In the genomic region with DNA sequence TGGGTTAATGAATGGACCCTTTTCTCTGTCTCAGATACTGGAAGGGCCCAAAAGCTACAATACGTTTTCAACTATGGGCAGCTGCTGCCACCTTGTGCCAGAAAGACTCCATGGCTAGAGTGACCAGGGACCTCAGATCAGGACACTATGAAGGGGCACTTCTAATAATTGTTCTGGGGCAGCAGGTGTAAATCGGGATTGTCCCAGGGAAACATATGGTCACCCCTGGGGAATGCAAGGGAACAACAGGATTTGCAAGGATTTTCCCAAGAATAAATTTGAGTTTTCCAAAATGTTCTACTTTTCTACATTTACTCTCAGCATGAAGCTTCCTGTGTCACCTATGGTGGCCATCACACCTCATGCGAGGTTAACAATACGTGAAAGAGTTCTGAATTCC, we compare ENCODE assay signal across 9 cellular contexts. TPM values are rescaled to one million over a fixed set of nuclear protein-coding genes. Genes with fewer than 3 reads are reported as not detected.
A peak's percentile ranks its signal among the peaks of the same experiment; 100 is the strongest.
DNase-seq lines count a peak whose midpoint lies in the region; ATAC-seq, FAIRE-seq and TF ChIP-seq lines count a peak whose summit lies in the region.
"Had no signal": no experiment of that assay in that cellular context is flagged by ENCODE, and none has a peak within 500 bp of the region (broad histone marks: within the 10 kb centered on the region; RNA-seq: fewer than 3 reads in every experiment).

No MANE protein-coding gene starts in this region.

- DNase-seq in DMS153 treated with DMSO at 0.1 percent for 48 hours (lab: John Stamatoyannopoulos, UW; ENCODE audit: unreplicated experiment) (peak; percentile 71), NCI-H82 treated with DMSO at 0.1 percent for 48 hours (lab: John Stamatoyannopoulos, UW; ENCODE audit: unreplicated experiment) (peak; percentile 3), H1 (ENCODE audit: low read depth in 1 of 2, low spot score in 2 of 2) (peak in 1 of 2 experiments; percentile 65), mucosa of descending colon (peak in 2 of 3 donors; percentile 74 to 87)
- DNase-seq in activated CD8-positive, alpha-beta memory T cell treated with anti-CD3 and anti-CD28 coated beads for 24 hours = peak; percentile 76
- DNase-seq in stimulated activated naive CD4-positive, alpha-beta T cell treated with Interleukin-2 at 50 U/mL for 16 hours (lab: John Stamatoyannopoulos, UW) = peak; percentile 30

- WGBS in H1 (ENCODE audit: extremely low coverage in 1 of 2, insufficient coverage in 1 of 2, insufficient read length in 1 of 2, insufficient replicate concordance in 2 of 2, low coverage in 1 of 2, low lambda C conversion rate in 2 of 2, missing lambda C conversion rate in 1 of 2), 2 experiments = 48% methylated on average over 4 of the region's 4 CpGs; no CpG with 5 or more reads in 1 of the 2 experiments

- H3K9me3 ChIP-seq in H1 (ENCODE audit: insufficient read depth in 2 of 2, low read depth in 1 of 2, low read length in 1 of 2) (no peaks in the 10 kb centered on the region), mucosa of descending colon (no peaks in the 10 kb centered on the region)
- H3K9me3 ChIP-seq: SJSA1 had no signal

- H3K36me3 ChIP-seq in H1 (ENCODE audit: control insufficient read depth in 2 of 4, insufficient read depth in 4 of 4, low read length in 3 of 4) (no peaks in the 10 kb centered on the region), mucosa of descending colon (ENCODE audit: low read depth) (no peaks in the 10 kb centered on the region)
- H3K36me3 ChIP-seq: SJSA1 had no signal

- no peak overlapping the region for H3K27ac ChIP-seq in H1 (ENCODE audit: low read depth, low read length)
- H3K27ac ChIP-seq: SJSA1 had no signal

- H2BK15ac ChIP-seq in H1 (ENCODE audit: low read length) = no peak overlapping the region

- ATAC-seq in HG03342 (IDR thresholded peaks at IDR 0.05; ENCODE audit: unreplicated experiment) = peak; percentile 62
- ATAC-seq in mucosa of descending colon = peak; percentile 52
- no peak for ATAC-seq in HG03045 (IDR thresholded peaks at IDR 0.05; ENCODE audit: unreplicated experiment)

- peaks cover 4 to 15% (median 8%) of the 10 kb centered on the region in 4 experiments for H3K4me1 ChIP-seq in H1 (replicated peaks in 1 of 4; ENCODE audit: control insufficient read depth in 3 of 4, insufficient read depth in 4 of 4, low read length in 3 of 4)
- H3K4me1 ChIP-seq in mucosa of descending colon (ENCODE audit: low read depth) = peaks cover 8% of the 10 kb centered on the region
- H3K4me1 ChIP-seq: SJSA1 had no signal

- H3K79me2 ChIP-seq in H1 (ENCODE audit: control insufficient read depth in 1 of 2, insufficient read depth in 2 of 2, low read length in 2 of 2) = no peaks in the 10 kb centered on the region

- intact Hi-C loops in mucosa of descending colon (cut with DNase I, micrococcal nuclease) = no loop called here

- no peak overlapping the region for H2AFZ ChIP-seq in H1 (ENCODE audit: low read length)

- H2BK5ac ChIP-seq in H1 (ENCODE audit: low read depth, low read length) = no peak overlapping the region

- H3K27me3 ChIP-seq in H1 (replicated peaks in 1 of 4; ENCODE audit: control insufficient read depth in 3 of 4, extremely low read depth in 1 of 4, insufficient read depth in 3 of 4, low read length in 3 of 4) = no peaks in the 10 kb centered on the region; a peak in 1 of 7 replicates

- no peak overlapping the region for H4K91ac ChIP-seq in H1 (replicated peaks; ENCODE audit: insufficient read length, low read length)

- no peak overlapping the region for H3K14ac ChIP-seq in H1 (ENCODE audit: insufficient read length)

- H3K4me2 ChIP-seq in H1 (ENCODE audit: insufficient read depth in 1 of 2, low read depth in 2 of 2, low read length in 2 of 2) = no peak overlapping the region

- H2BK12ac ChIP-seq in H1 (ENCODE audit: low read depth, low read length) = no peak overlapping the region

- H3K79me1 ChIP-seq in H1 (ENCODE audit: low read depth, low read length) = no peaks in the 10 kb centered on the region

- H3K9ac ChIP-seq in H1 (replicated peaks in 1 of 4; ENCODE audit: extremely low read depth in 1 of 4, low read depth in 3 of 4, low read length in 3 of 4) = no peak overlapping the region

- H3K23me2 ChIP-seq in H1 (ENCODE audit: low read depth, low read length) = no peaks in the 10 kb centered on the region; the same call in 1 of the 2 replicates

- TF ChIP-seq EP300 in H1 (IDR thresholded peaks at IDR 0.05; ENCODE audit: borderline replicate concordance in 1 of 2, low read depth in 2 of 2, low read length in 2 of 2) = no peak

- no peak overlapping the region for H2AK5ac ChIP-seq in H1 (ENCODE audit: low read depth, low read length)

- H2BK20ac ChIP-seq in H1 (ENCODE audit: low read length) = no peak overlapping the region

- no peak overlapping the region for H4K8ac ChIP-seq in H1 (ENCODE audit: extremely low read depth, insufficient read depth, low read length)

- H3K56ac ChIP-seq in H1 (replicated peaks; ENCODE audit: insufficient read length, low read depth, low read length) = no peak overlapping the region

- FAIRE-seq in H1 (lab: Jason Lieb, UNC) = no peak

- TF ChIP-seq CTCF in H1 (IDR thresholded peaks at IDR 0.05; ENCODE audit: control extremely low read depth in 1 of 3, insufficient read depth in 1 of 3, low read depth in 1 of 3, low read length in 3 of 3) (peak; percentile 49 to 86 (median 76)), mucosa of descending colon (IDR thresholded peaks at IDR 0.05) (peak; percentile 58)

- CTCF ChIA-PET in H1 (lab: Charles Lee; ENCODE audit: partially characterized antibody) = interaction anchor here (0.6 to 8.9 kb wide), 64 partner anchors 9 to 957 kb away, joined by 3 to 188 read pairs (median 4); partner anchors contain the start of genes FCAMR, FCMR, IL20 and IL24

- no peak overlapping the region for H3K4ac ChIP-seq in H1 (replicated peaks; ENCODE audit: insufficient read length, low read depth, low read length)

- no peaks in the 10 kb centered on the region for H4K20me1 ChIP-seq in H1 (replicated peaks in 1 of 2; ENCODE audit: control insufficient read depth in 1 of 2, insufficient read depth in 2 of 2, low read length in 2 of 2)

- TF ChIP-seq POLR2A in H1 (IDR thresholded peaks at IDR 0.05; ENCODE audit: control extremely low read depth in 1 of 2, low read depth in 2 of 2, low read length in 2 of 2) = no peak

- H2BK120ac ChIP-seq in H1 (replicated peaks; ENCODE audit: low read depth, low read length) = no peak overlapping the region

- H4K5ac ChIP-seq in H1 (ENCODE audit: insufficient read length, low read depth, low read length) = no peak overlapping the region

- POLR2A ChIA-PET in H1 (lab: Charles Lee; ENCODE audit: partially characterized antibody) = no interaction called here

- H3K4me3 ChIP-seq in H1 (ENCODE audit: extremely low read depth in 1 of 4, insufficient read depth in 2 of 4, low read depth in 3 of 4, low read length in 4 of 4) (no peak overlapping the region), mucosa of descending colon (no peak overlapping the region)
- H3K4me3 ChIP-seq: SJSA1 had no signal

- peak; percentile 88 to 92 for TF ChIP-seq RAD21 in H1 (IDR thresholded peaks at IDR 0.05 in 1 of 2, conservative IDR thresholded peaks at IDR 0.05 in 1 of 2; ENCODE audit: low read depth in 2 of 2, low read length in 2 of 2)

- H3K18ac ChIP-seq in H1 (ENCODE audit: extremely low read depth, low read length) = no peak overlapping the region

- no peak overlapping the region for H3K23ac ChIP-seq in H1 (ENCODE audit: insufficient read length)

TF ChIP-seq in H1, 55 proteins besides CTCF, POLR2A, EP300 and RAD21 (continues in another document):
- 0 out of 2 replicates have a peak, but pooled peaks have one; percentile 24 for TF ChIP-seq KDM5A (IDR thresholded peaks at IDR 0.05; ENCODE audit: low read length)

RNA-seq across cellular contexts. Expression of gene FCAMR, which starts 12.0 kb away (rescaled TPM):
- not detected in 2 replicates for total RNA-seq in H1 (2021; fragmentation: NEBNext Ultra II Directional; extraction: Animal tissue kit (Norgen Biotek cat#: 25700))
- not detected in 2 replicates for polyA plus RNA-seq in H1 (2011; rRNA removed)
- not detected for polyA plus RNA-seq in H1 (2011; cell fraction: cytosol; rRNA removed)
- not detected for polyA plus RNA-seq in H1 (2011; cell fraction: nucleus; rRNA removed)
- polyA plus RNA-seq in H1 (2012, experiment 1 of 2) = not detected in 4 replicates
- polyA plus RNA-seq in H1 (2012, experiment 2 of 2) = not detected
- not detected for polyA plus RNA-seq in H1 (2013, experiment 1 of 2)
- not detected for polyA plus RNA-seq in H1 (2013, experiment 2 of 2)
- not detected in 2 replicates for polyA minus RNA-seq in H1 (2011; rRNA and poly(A)+ RNA removed)
- not detected for polyA minus RNA-seq in H1 (2011; cell fraction: cytosol; rRNA and poly(A)+ RNA removed)
- not detected for polyA minus RNA-seq in H1 (2011; cell fraction: nucleus; rRNA and poly(A)+ RNA removed)
- total RNA-seq in mucosa of descending colon = under 1 TPM; 0.41 to 0.98 (median 0.84) TPM
- total RNA-seq: SJSA1 had no signal

RNA-seq across cellular contexts. Expression of gene PIGR, which starts 36.0 kb away (rescaled TPM):
- not detected in 2 replicates for total RNA-seq in H1 (2021; fragmentation: NEBNext Ultra II Directional; extraction: Animal tissue kit (Norgen Biotek cat#: 25700))
- not detected in 2 replicates for polyA plus RNA-seq in H1 (2011; rRNA removed)
- polyA plus RNA-seq in H1 (2011; cell fraction: cytosol; rRNA removed) = not detected
- polyA plus RNA-seq in H1 (2011; cell fraction: nucleus; rRNA removed) = not detected
- not detected in 4 replicates for polyA plus RNA-seq in H1 (2012, experiment 1 of 2)
- polyA plus RNA-seq in H1 (2012, experiment 2 of 2) = not detected
- polyA plus RNA-seq in H1 (2013, experiment 1 of 2) = not detected
- not detected for polyA plus RNA-seq in H1 (2013, experiment 2 of 2)
- polyA minus RNA-seq in H1 (2011; rRNA and poly(A)+ RNA removed) = not detected in 2 replicates
- polyA minus RNA-seq in H1 (2011; cell fraction: cytosol; rRNA and poly(A)+ RNA removed) = not detected
- not detected for polyA minus RNA-seq in H1 (2011; cell fraction: nucleus; rRNA and poly(A)+ RNA removed)
- over 10,000 TPM in 1 of 3 donors, 1,000 to 10,000 TPM in 2; 4,355 to 12,072 (median 9,452) TPM for total RNA-seq in mucosa of descending colon
- total RNA-seq: SJSA1 had no signal

RNA-seq across cellular contexts. Expression of gene C1orf116, which starts 50.3 kb away (rescaled TPM):
- total RNA-seq in H1 (2021; fragmentation: NEBNext Ultra II Directional; extraction: Animal tissue kit (Norgen Biotek cat#: 25700)) = 3.8 and 3.9 TPM in 2 replicates
- 1.7 and 2.2 TPM in 2 replicates for polyA plus RNA-seq in H1 (2011; rRNA removed)
- 1.1 TPM for polyA plus RNA-seq in H1 (2011; cell fraction: cytosol; rRNA removed)
- polyA plus RNA-seq in H1 (2011; cell fraction: nucleus; rRNA removed) = 2.6 TPM
- 3.0 to 3.3 TPM (median 3.2 TPM) in 4 replicates for polyA plus RNA-seq in H1 (2012, experiment 1 of 2)
- 2.9 TPM for polyA plus RNA-seq in H1 (2012, experiment 2 of 2)
- polyA plus RNA-seq in H1 (2013, experiment 1 of 2) = 2.7 TPM
- polyA plus RNA-seq in H1 (2013, experiment 2 of 2) = 2.8 TPM
- 2.0 and 2.4 TPM in 2 replicates for polyA minus RNA-seq in H1 (2011; rRNA and poly(A)+ RNA removed)
- 1.8 TPM for polyA minus RNA-seq in H1 (2011; cell fraction: cytosol; rRNA and poly(A)+ RNA removed)
- polyA minus RNA-seq in H1 (2011; cell fraction: nucleus; rRNA and poly(A)+ RNA removed) = 3.3 TPM
- 10 to 100 TPM in 2 of 3 donors, 1 to 10 TPM in 1; 8.7 to 31.0 (median 25.4) TPM for total RNA-seq in mucosa of descending colon

Comparison
In these comparisons a context has a peak if more than half of its experiments do, and no peak if none do; other contexts are left out.
1. RNA of gene PIGR, which starts 36.0 kb away (total RNA-seq): 4,355 to 12,072 TPM in mucosa of descending colon; not detected in H1; every median in the first group is over 1,000 times any median in the second.